Comparison of ENCODE assay signal across 25 cellular contexts in the genomic region with DNA sequence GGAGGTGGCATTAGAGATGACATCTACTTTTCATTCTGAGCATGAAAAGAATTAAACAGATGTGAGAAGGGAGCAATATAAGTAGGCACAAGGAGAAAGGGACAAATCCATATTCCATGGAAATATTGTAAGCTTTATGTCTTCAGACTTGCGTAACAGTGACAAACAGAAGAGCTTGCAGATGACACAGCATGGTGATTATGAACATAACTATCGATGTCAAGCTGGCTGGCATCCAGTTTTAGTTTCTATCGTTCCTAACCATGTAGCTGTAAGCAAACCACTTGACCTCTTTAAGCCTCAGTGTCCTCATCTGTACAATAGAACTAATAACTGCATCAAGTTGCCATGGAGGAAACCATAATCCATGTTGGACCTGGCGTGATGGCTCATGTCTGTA.
A peak's percentile ranks its signal among the peaks of the same experiment; 100 is the strongest.
DNase-seq lines count a peak whose midpoint lies in the region; ATAC-seq, FAIRE-seq and TF ChIP-seq lines count a peak whose summit lies in the region.
"Had no signal": no experiment of that assay in that cellular context is flagged by ENCODE, and none has a peak within 500 bp of the region (broad histone marks: within the 10 kb centered on the region; RNA-seq: fewer than 3 reads in every experiment).

No MANE protein-coding gene starts in this region.

- TF ChIP-seq CTCF in AG10803 (conservative IDR thresholded peaks at IDR 0.05; ENCODE audit: low read length) (no peak), K562 (IDR thresholded peaks at IDR 0.05 in 2 of 3, conservative IDR thresholded peaks at IDR 0.05 in 1 of 3; ENCODE audit: insufficient read depth in 2 of 3, low read depth in 1 of 3, low read length in 3 of 3) (no peak), fibroblast of mammary gland (conservative IDR thresholded peaks at IDR 0.05; ENCODE audit: control insufficient read depth, insufficient read depth, low read depth, low read length) (no peak)

- H3K27me3 ChIP-seq in K562 (ENCODE audit: control insufficient read depth in 2 of 2, insufficient read depth in 2 of 2, low read length in 2 of 2) = no peaks in the 10 kb centered on the region
- H3K27me3 ChIP-seq: BE2C had no signal

- no peak for TF ChIP-seq EP300 in K562 (IDR thresholded peaks at IDR 0.05; ENCODE audit: low read length)

- no peaks in the 10 kb centered on the region for H3K9me3 ChIP-seq in K562 (replicated peaks; ENCODE audit: control insufficient read depth, insufficient read depth, low read depth, low read length)
- H3K9me3 ChIP-seq: A549, BE2C had no signal

- 19% methylated on average over 4 of the region's 4 CpGs for WGBS in K562 (ENCODE audit: insufficient coverage, low coverage, missing lambda C conversion rate)

- intact Hi-C loops in K562 (cut with micrococcal nuclease) = loop anchor here (10.0 kb wide), 1 partner anchor 155 kb away; no protein-coding TSS in a partner anchor

- TF ChIP-seq POLR2A in K562 (conservative IDR thresholded peaks at IDR 0.05) = no peak

- H4K20me1 ChIP-seq in K562 (replicated peaks; ENCODE audit: control insufficient read depth, insufficient read depth, low read length) = no peaks in the 10 kb centered on the region

- CTCF ChIA-PET in K562 (lab: Yijun Ruan, JAX; ENCODE audit: low intra/inter-chr PET ratio) = no interaction called here

- no peaks in the 10 kb centered on the region for H3K9me1 ChIP-seq in K562 (ENCODE audit: control insufficient read depth, insufficient read depth, low read length)

- in situ Hi-C loops in K562 (cut with MboI) = no loop called here

- H3K27ac ChIP-seq in K562 (ENCODE audit: extremely low read depth, low read depth, low read length) = no peak overlapping the region
- H3K27ac ChIP-seq: A549, SK-N-MC had no signal

- no peaks in the 10 kb centered on the region for H3K79me2 ChIP-seq in K562 (ENCODE audit: control insufficient read depth, insufficient read depth, low read length)

- POLR2A ChIA-PET in K562 (lab: Yijun Ruan, JAX) = no interaction called here

- DNase-seq in AG10803 (ENCODE audit: low read depth) = peak; percentile 8
- peak; percentile 69 for DNase-seq in MV-4-11 (lab: John Stamatoyannopoulos, UW)
- DNase-seq in K562 (ENCODE audit: extremely low read depth in 1 of 4, low spot score in 3 of 4) = no peak
- peak; percentile 4 for DNase-seq in fibroblast of mammary gland (ENCODE audit: low read depth)
- no peak for DNase-seq in effector CD8-positive, alpha-beta T cell (lab: John Stamatoyannopoulos, UW)
- DNase-seq in dermis blood vessel endothelial cell = no peak
- DNase-seq: BE2C, EL, GF-D8, NCI-H1092, NCI-H1436 treated with DMSO at 0.1 percent for 48 hours, NCI-H2029, NCI-H2227 treated with DMSO at 0.1 percent for 48 hours, NCI-H510A, NCI-H82, PC-3, SHP77 treated with DMSO at 0.1 percent for 48 hours, SW 1271 had no signal

- H3K4me2 ChIP-seq in K562 (ENCODE audit: insufficient read depth, low read length) = no peak overlapping the region
- H3K4me2 ChIP-seq: A549 had no signal

- H3K4me3 ChIP-seq in AG10803 (ENCODE audit: low read length) (no peak overlapping the region), K562 (no peak overlapping the region), fibroblast of mammary gland (ENCODE audit: control insufficient read depth, low read depth, low read length) (no peak overlapping the region)
- H3K4me3 ChIP-seq: A549, SK-N-MC had no signal

- no peaks in the 10 kb centered on the region; a peak in 1 of 5 replicates for H3K4me1 ChIP-seq in K562 (replicated peaks in 1 of 2; ENCODE audit: control insufficient read depth in 2 of 2, insufficient read depth in 2 of 2, low read length in 2 of 2)
- H3K4me1 ChIP-seq: A549, BE2C had no signal

- FAIRE-seq in K562 (lab: Jason Lieb, UNC) = peak; percentile 6
- FAIRE-seq: A549, D721Med, H1, HTR-8/SVneo had no signal

- no peaks in the 10 kb centered on the region for H3K36me3 ChIP-seq in K562 (ENCODE audit: control insufficient read depth, insufficient read depth, low read length)
- H3K36me3 ChIP-seq: BE2C had no signal

- no TSS peak for BruUV-seq in K562 (replicated peaks; lab: Mats Ljungman, UMichigan)

- H2AFZ ChIP-seq in K562 (ENCODE audit: low read depth, low read length) = no peak overlapping the region

- TF ChIP-seq RAD21 in K562 (CRISPR knock-in tag; conservative IDR thresholded peaks at IDR 0.05 in 1 of 2, IDR thresholded peaks at IDR 0.05 in 1 of 2) = no peak

- no peak overlapping the region for H3K9ac ChIP-seq in K562 (ENCODE audit: insufficient read depth in 1 of 2, low read depth in 2 of 2, low read length in 2 of 2)

- no peak for ATAC-seq in K562
- ATAC-seq in GM21723 (IDR thresholded peaks at IDR 0.05; ENCODE audit: unreplicated experiment) = no peak
- ATAC-seq: A549, HCT116, PC-3 had no signal

TF ChIP-seq in K562, 482 proteins besides CTCF, POLR2A, EP300 and RAD21:
- TF ChIP-seq MAFG (tag; conservative IDR thresholded peaks at IDR 0.05) (peak; percentile 35), MCM3 (IDR thresholded peaks at IDR 0.05) (no peak), BMI1 (IDR thresholded peaks at IDR 0.05; ENCODE audit: low read length) (no peak), NFE2 (IDR thresholded peaks at IDR 0.05; ENCODE audit: low read depth) (0 out of 2 replicates have a peak, but pooled peaks have one; percentile 10), NR2F6 (CRISPR knock-in tag; IDR thresholded peaks at IDR 0.05) (no peak), C11orf30 (IDR thresholded peaks at IDR 0.05; ENCODE audit: low read depth) (peak; percentile 8; the same call in 1 of the 2 replicates), ZFP1 (CRISPR knock-in tag; IDR thresholded peaks at IDR 0.05) (no peak), MED1 (CRISPR knock-in tag; IDR thresholded peaks at IDR 0.05; ENCODE audit: borderline replicate concordance) (no peak), TAF1 (IDR thresholded peaks at IDR 0.05; ENCODE audit: control insufficient read depth, extremely low read depth, insufficient read depth, low read length, severe bottlenecking) (no peak), KLF16 (IDR thresholded peaks at IDR 0.05) (no peak), CEBPG (CRISPR knock-in tag; IDR thresholded peaks at IDR 0.05) (no peak), CEBPG (tag; conservative IDR thresholded peaks at IDR 0.05 in 1 of 2, IDR thresholded peaks at IDR 0.05 in 1 of 2) (peak; percentile 43 to 82; a peak in 3 of 4 replicates), NFIX (CRISPR knock-in tag; IDR thresholded peaks at IDR 0.05; ENCODE audit: low read depth) (no peak), SRF (CRISPR knock-in tag; IDR thresholded peaks at IDR 0.05) (no peak), CEBPB (tag; IDR thresholded peaks at IDR 0.05) (peak; percentile 57)
- TF ChIP-seq, protein P1, sequence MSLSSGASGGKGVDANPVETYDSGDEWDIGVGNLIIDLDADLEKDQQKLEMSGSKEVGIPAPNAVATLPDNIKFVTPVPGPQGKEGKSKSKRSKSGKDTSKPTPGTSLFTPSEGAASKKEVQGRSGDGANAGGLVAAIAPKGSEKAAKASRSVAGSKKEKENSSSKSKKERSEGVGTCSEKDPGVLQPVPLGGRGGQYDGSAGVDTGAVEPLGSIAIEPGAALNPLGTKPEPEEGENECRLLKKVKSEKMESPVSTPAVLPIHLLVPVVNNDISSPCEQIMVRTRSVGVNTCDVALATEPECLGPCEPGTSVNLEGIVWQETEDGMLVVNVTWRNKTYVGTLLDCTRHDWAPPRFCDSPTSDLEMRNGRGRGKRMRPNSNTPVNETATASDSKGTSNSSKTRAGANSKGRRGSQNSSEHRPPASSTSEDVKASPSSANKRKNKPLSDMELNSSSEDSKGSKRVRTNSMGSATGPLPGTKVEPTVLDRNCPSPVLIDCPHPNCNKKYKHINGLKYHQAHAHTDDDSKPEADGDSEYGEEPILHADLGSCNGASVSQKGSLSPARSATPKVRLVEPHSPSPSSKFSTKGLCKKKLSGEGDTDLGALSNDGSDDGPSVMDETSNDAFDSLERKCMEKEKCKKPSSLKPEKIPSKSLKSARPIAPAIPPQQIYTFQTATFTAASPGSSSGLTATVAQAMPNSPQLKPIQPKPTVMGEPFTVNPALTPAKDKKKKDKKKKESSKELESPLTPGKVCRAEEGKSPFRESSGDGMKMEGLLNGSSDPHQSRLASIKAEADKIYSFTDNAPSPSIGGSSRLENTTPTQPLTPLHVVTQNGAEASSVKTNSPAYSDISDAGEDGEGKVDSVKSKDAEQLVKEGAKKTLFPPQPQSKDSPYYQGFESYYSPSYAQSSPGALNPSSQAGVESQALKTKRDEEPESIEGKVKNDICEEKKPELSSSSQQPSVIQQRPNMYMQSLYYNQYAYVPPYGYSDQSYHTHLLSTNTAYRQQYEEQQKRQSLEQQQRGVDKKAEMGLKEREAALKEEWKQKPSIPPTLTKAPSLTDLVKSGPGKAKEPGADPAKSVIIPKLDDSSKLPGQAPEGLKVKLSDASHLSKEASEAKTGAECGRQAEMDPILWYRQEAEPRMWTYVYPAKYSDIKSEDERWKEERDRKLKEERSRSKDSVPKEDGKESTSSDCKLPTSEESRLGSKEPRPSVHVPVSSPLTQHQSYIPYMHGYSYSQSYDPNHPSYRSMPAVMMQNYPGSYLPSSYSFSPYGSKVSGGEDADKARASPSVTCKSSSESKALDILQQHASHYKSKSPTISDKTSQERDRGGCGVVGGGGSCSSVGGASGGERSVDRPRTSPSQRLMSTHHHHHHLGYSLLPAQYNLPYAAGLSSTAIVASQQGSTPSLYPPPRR (CRISPR knock-in tag; IDR thresholded peaks at IDR 0.05; ENCODE audit: borderline replicate concordance) = no peak

Comparison
In these comparisons a context has a peak if more than half of its experiments do, and no peak if none do; other contexts are left out.
1. DNase-seq: peak in AG10803 (single experiment), MV-4-11 (single experiment) and fibroblast of mammary gland (single experiment); none in K562 (0 of 4), effector CD8-positive, alpha-beta T cell (single experiment) and dermis blood vessel endothelial cell (single experiment).